In the genomic region with DNA sequence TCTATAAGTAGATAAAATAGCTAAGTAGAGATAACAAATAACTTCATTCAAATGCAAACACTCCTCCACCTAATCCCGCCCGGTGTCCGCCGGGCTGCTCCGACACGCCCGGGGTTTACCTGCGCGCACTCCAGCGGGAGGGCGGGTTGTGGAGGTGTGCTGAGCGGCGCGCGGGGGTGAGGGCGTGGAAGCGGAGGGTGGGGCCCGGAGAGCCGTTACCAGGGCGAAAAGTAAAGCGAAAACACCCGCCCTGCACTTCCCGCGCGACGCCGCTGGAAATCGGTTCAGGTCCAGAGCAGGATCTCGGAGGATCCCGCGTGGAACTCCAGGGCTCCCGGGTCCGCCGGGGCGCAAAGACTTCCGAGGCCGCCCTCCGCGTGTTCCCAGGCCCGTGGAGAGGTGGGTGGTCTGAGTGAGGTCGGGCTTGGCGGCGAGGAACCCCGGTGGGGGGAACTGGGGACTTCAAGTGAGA, we compare ENCODE assay signal across 8 cellular contexts. TPM values are rescaled to one million over a fixed set of nuclear protein-coding genes. Genes with fewer than 3 reads are reported as not detected.
DNase-seq lines count a peak whose midpoint lies in the region; ATAC-seq and TF ChIP-seq lines count a peak whose summit lies in the region.

No MANE protein-coding gene starts in this region.

- TF ChIP-seq POLR2A in gastrocnemius medialis (IDR thresholded peaks at IDR 0.05) = peak in 1 of 2 donors; percentile 23

- in situ Hi-C loops in gastrocnemius medialis (cut with MboI; ENCODE audit: low sequenced_read_pairs in 4 of 4) = loop anchor here in 1 of 4 donors (5.0 kb wide), 1 partner anchor 44 kb away; no protein-coding TSS in a partner anchor

- ATAC-seq in right cardiac atrium = no peak
- ATAC-seq in gastrocnemius medialis = no peak
- ATAC-seq in HG03045 (IDR thresholded peaks at IDR 0.05; ENCODE audit: unreplicated experiment) = no peak
- no peak for ATAC-seq in HG02870 (IDR thresholded peaks at IDR 0.05; ENCODE audit: unreplicated experiment)

- H3K27ac ChIP-seq in right cardiac atrium (ENCODE audit: low read length) (no peak overlapping the region), gastrocnemius medialis (peak overlapping the region in 3 of 4 donors; percentile 84 to 95 (median 89))

- TF ChIP-seq CTCF in gastrocnemius medialis (IDR thresholded peaks at IDR 0.05 in 4 of 5, conservative IDR thresholded peaks at IDR 0.05 in 1 of 5) = no peak

- H3K4me1 ChIP-seq in ES-I3 (ENCODE audit: insufficient read depth, low read length) (peaks cover 31% of the 10 kb centered on the region), right cardiac atrium (ENCODE audit: control insufficient read depth, insufficient read depth, low read length) (peaks cover 6% of the 10 kb centered on the region), gastrocnemius medialis (peaks cover 14 to 22% of the 10 kb centered on the region in 2 donors)

- H3K36me3 ChIP-seq in ES-I3 (ENCODE audit: insufficient read depth, low read length) (peaks cover 5% of the 10 kb centered on the region; the same call in 1 of the 2 replicates), gastrocnemius medialis (no peaks in the 10 kb centered on the region)

- 1% methylated on average over 44 of the region's 44 CpGs for WGBS in right cardiac atrium

- H3K9me3 ChIP-seq in ES-I3 (ENCODE audit: control insufficient read depth, insufficient read depth, low read length) (no peaks in the 10 kb centered on the region), right cardiac atrium (ENCODE audit: control insufficient read depth, low read length) (no peaks in the 10 kb centered on the region), gastrocnemius medialis (no peaks in the 10 kb centered on the region)

- DNase-seq in NCI-H345 treated with DMSO at 0.1 percent for 48 hours (lab: John Stamatoyannopoulos, UW; ENCODE audit: unreplicated experiment) (peak; percentile 25), right cardiac atrium (peak; percentile 40 to 74 (median 69)), gastrocnemius medialis (peak in 1 of 2 donors; percentile 24), SHP77 (lab: John Stamatoyannopoulos, UW) (no peak)
- peak; percentile 61 for DNase-seq in activated naive CD4-positive, alpha-beta T cell treated with Interleukin-2 at 50 U/mL for 16 hours

- intact Hi-C loops in right cardiac atrium (cut with DNase I) (loop anchor here in 1 of 4 donors (10.0 kb wide), 2 partner anchors 52 to 132 kb away; no protein-coding TSS in a partner anchor), gastrocnemius medialis (cut with DNase I; ENCODE audit: low total_unique reads) (loop anchor here (5.0 kb wide), 2 partner anchors 129 to 1344 kb away; no protein-coding TSS in a partner anchor)

- H3K27me3 ChIP-seq in right cardiac atrium (ENCODE audit: control insufficient read depth, insufficient read depth) (no peaks in the 10 kb centered on the region), gastrocnemius medialis (peaks cover 21 to 49% (median 31%) of the 10 kb centered on the region in 3 donors)

- H3K4me3 ChIP-seq in right cardiac atrium (ENCODE audit: low read length) (peak overlapping the region; percentile 35), gastrocnemius medialis (peak overlapping the region; percentile 61 to 92 (median 72))

- peak overlapping the region; percentile 66 for H3K9ac ChIP-seq in ES-I3 (ENCODE audit: low read depth, low read length)

RNA-seq across cellular contexts. Expression of a gene that starts 1.8 kb away (rescaled TPM):
- 10 to 100 TPM in 1 of 4 donors, 1 to 10 TPM in 3; 6.9 to 24.4 (median 7.9) TPM for total RNA-seq in right cardiac atrium
- 195 TPM for polyA plus RNA-seq in right cardiac atrium
- total RNA-seq in gastrocnemius medialis = 1 to 10 TPM; 1.9 to 7.4 (median 7.2) TPM

Comparison
In these comparisons a context has a peak if more than half of its experiments do, and no peak if none do; other contexts are left out.
1. DNase-seq: peak in NCI-H345 treated with DMSO at 0.1 percent for 48 hours (single experiment), activated naive CD4-positive, alpha-beta T cell treated with Interleukin-2 at 50 U/mL for 16 hours (single experiment) and right cardiac atrium (3 of 3); none in SHP77 (0 of 2).